ENCODE assay signal across 7 cellular contexts in the genomic region with DNA sequence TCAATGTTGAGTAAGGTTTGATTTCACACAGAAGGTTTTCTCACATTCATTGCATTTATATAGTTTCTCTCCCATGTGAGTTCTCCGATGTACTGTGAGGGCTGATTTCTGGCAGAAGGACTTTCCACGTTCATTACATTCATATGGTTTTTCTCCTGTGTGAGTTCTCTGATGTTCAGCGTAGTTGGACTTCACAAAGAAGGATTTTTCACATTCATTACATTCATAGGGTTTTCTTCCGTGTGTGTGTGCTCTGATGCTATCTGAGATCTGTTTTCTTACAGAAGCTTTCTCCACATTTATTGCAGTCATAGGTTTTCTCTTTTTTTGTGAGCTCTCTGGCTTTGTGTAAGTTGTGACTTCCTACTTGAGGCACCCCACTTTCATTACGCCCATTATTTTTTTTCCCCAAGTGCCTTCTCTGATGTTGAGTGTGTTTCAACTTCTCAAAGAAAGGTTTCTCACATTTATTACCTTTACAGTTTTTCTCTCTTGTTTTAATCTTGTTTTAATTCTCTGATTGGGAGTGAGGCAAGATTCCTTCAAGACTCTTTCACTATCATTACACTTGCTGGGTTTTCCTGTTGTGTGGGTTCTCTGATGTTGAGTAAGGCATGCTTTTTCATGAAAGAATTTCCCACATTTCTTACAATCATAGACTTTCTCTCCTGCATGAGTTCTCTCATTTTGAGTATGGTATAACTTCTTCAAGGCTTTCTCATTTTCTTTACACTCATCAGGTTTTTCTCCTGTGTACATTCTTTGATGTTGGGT.
"Had no signal": no experiment of that assay in that cellular context is flagged by ENCODE, and none has a peak within 500 bp of the region (broad histone marks: within the 10 kb centered on the region; RNA-seq: fewer than 3 reads in every experiment).

No MANE protein-coding gene starts in this region.

- H3K4me3 Mint-ChIP-seq: GM23338, HFFc6 had no signal

- H3K36me3 ChIP-seq: HAP-1 had no signal

- H3K27ac Mint-ChIP-seq: GM23338, HFFc6 had no signal

- H3K9ac ChIP-seq: KMS-11 had no signal

- DNase-seq: H7, HFFc6, IMR-90, KBM-7 had no signal

- H3K4me2 ChIP-seq: GM23338, KMS-11 had no signal

- H3K27ac ChIP-seq: KMS-11 had no signal

- H3K4me1 ChIP-seq: HAP-1 had no signal

- ATAC-seq: GM23338 had no signal

- H2AFZ ChIP-seq: GM23338 had no signal

- H3K9me3 ChIP-seq: HAP-1 had no signal

- H3K4me3 ChIP-seq: GM23338, HAP-1 had no signal
